ENCODE assay signal across 8 cellular contexts in genomic region chr13:51585234-51585672, GRCh38. TPM values are rescaled to one million over a fixed set of nuclear protein-coding genes. Genes with fewer than 3 reads are reported as not detected.
DNase-seq lines count a peak whose midpoint lies in the region; ATAC-seq, FAIRE-seq and TF ChIP-seq lines count a peak whose summit lies in the region.

No MANE protein-coding gene starts in this region.

- no peak overlapping the region for H4K8ac ChIP-seq in H9 (replicated peaks; ENCODE audit: insufficient read length, low read depth, low read length)

- no peak overlapping the region for H2BK15ac ChIP-seq in H9 (ENCODE audit: low read depth, low read length)

- no peak overlapping the region for H3K56ac ChIP-seq in H9 (ENCODE audit: insufficient read length, low read depth, low read length)

- peaks cover 19% of the 10 kb centered on the region for H3K79me2 ChIP-seq in H9 (ENCODE audit: insufficient read depth, low read length)

- H3K4me3 Mint-ChIP-seq in H9 = peak overlapping the region; percentile 84 to 94

- no peak overlapping the region for H2AK5ac ChIP-seq in H9 (ENCODE audit: insufficient read length, low read length)

- H3K4ac ChIP-seq in H9 (ENCODE audit: low read depth, low read length) = no peak overlapping the region

- TF ChIP-seq POLR2A in A549 (IDR thresholded peaks at IDR 0.05; ENCODE audit: low read length) (no peak), gastroesophageal sphincter (IDR thresholded peaks at IDR 0.05) (no peak), sigmoid colon (IDR thresholded peaks at IDR 0.05) (no peak)

- POLR2A ChIA-PET in A549 (lab: Yijun Ruan, JAX) = interaction anchor here (2.8 kb wide), 1 partner anchor 133 kb away, joined by 36 read pairs; the partner anchor contains the start of gene INTS6

- H3K27me3 Mint-ChIP-seq in H9 (ENCODE audit: low read depth) = peaks cover 4% of the 10 kb centered on the region; the same call in 1 of the 2 replicates

- no peak overlapping the region for H2BK12ac ChIP-seq in H9 (ENCODE audit: insufficient read length, low read depth, low read length)

- H3K18ac ChIP-seq in H9 (ENCODE audit: insufficient read length, low read depth, low read length) = no peak overlapping the region

- no peak overlapping the region for H2BK120ac ChIP-seq in H9 (ENCODE audit: low read depth, low read length, poor library complexity, severe bottlenecking)

- H3K23me2 ChIP-seq in H9 (ENCODE audit: insufficient read length, low read depth, low read length, poor library complexity, severe bottlenecking) = peaks cover 2% of the 10 kb centered on the region

- no peak overlapping the region for H2BK20ac ChIP-seq in H9 (ENCODE audit: low read depth, low read length, poor library complexity, severe bottlenecking)

- no peaks in the 10 kb centered on the region for H3K36me3 Mint-ChIP-seq in H9 (ENCODE audit: insufficient read depth in 1 of 3, low read depth in 3 of 3)

- peak overlapping the region; percentile 86 for H3K4me2 ChIP-seq in A549
- peak overlapping the region; percentile 79 for H3K4me2 ChIP-seq in H9 (ENCODE audit: insufficient read depth, insufficient read length, low read length)

- no peak overlapping the region for H3K23ac ChIP-seq in H9 (ENCODE audit: insufficient read length, low read depth, low read length)

- H3K9ac ChIP-seq in H9 (ENCODE audit: extremely low read depth, insufficient read length, low read length) = peak overlapping the region; percentile 60

- H3K27ac ChIP-seq in A549 (peak overlapping the region; percentile 93 to 95), H9 (ENCODE audit: insufficient read length, low read depth, low read length) (no peak overlapping the region), VCaP (peak overlapping the region; percentile 88), gastroesophageal sphincter (peak overlapping the region; percentile 41 to 96 (median 92)), sigmoid colon (peak overlapping the region; percentile 93 to 98 (median 94))

- no peaks in the 10 kb centered on the region for H3K9me3 ChIP-seq in A549
- H3K9me3 ChIP-seq in H9 (ENCODE audit: control insufficient read depth, low read depth, low read length) = no peaks in the 10 kb centered on the region
- no peaks in the 10 kb centered on the region for H3K9me3 ChIP-seq in gastroesophageal sphincter
- no peaks in the 10 kb centered on the region for H3K9me3 ChIP-seq in sigmoid colon

- H3K36me3 ChIP-seq in gastroesophageal sphincter (no peaks in the 10 kb centered on the region), sigmoid colon (no peaks in the 10 kb centered on the region)

- no peak overlapping the region for H3K14ac ChIP-seq in H9 (ENCODE audit: insufficient read depth, low read length)

- no peak for ATAC-seq in A549
- ATAC-seq in gastroesophageal sphincter = no peak
- no peak for ATAC-seq in HG03045 (IDR thresholded peaks at IDR 0.05; ENCODE audit: unreplicated experiment)
- ATAC-seq in GM18867 (IDR thresholded peaks at IDR 0.05; ENCODE audit: unreplicated experiment) = no peak

- no peak overlapping the region for H2BK5ac ChIP-seq in H9 (ENCODE audit: insufficient read length, low read length)

- DNase-seq in A549 (ENCODE audit: low read depth in 1 of 2, low spot score in 1 of 2) (no peak), H9 (no peak), sigmoid colon (no peak)
- DNase-seq in stimulated activated CD8-positive, alpha-beta memory T cell treated with anti-CD3 and anti-CD28 coated beads, Interleukin-4, amount 100 ng/mL, for 48 hours = no peak

- peaks cover 55 to 57% of the 10 kb centered on the region in 2 experiments for H3K4me1 Mint-ChIP-seq in H9

- H3K27ac Mint-ChIP-seq in H9 = peak overlapping the region in 1 of 3 experiments; percentile 32; a peak in 1 of 7 replicates

- H2AFZ ChIP-seq in H9 (ENCODE audit: low read length) = no peak overlapping the region

- no peaks in the 10 kb centered on the region for H3K27me3 ChIP-seq in H9 (ENCODE audit: insufficient read depth, low read length)
- no peaks in the 10 kb centered on the region for H3K27me3 ChIP-seq in gastroesophageal sphincter
- H3K27me3 ChIP-seq in sigmoid colon = no peaks in the 10 kb centered on the region

- WGBS in A549 (ENCODE audit: missing lambda C conversion rate) = 5% methylated on average over 8 of the region's 8 CpGs
- no CpG with 5 or more reads among the region's 8 CpGs for whole genome bisulfite sequencing in H9 (ENCODE audit: extremely low coverage, insufficient read length, low lambda C conversion rate)
- WGBS in gastroesophageal sphincter (ENCODE audit: low coverage in 1 of 2), 2 donors = 1 to 3% methylated on average over 8 of the region's 8 CpGs
- 4 to 5% methylated on average over 8 of the region's 8 CpGs for WGBS in sigmoid colon, 2 donors

- H3K79me1 ChIP-seq in H9 (ENCODE audit: insufficient read depth, low read depth, low read length, poor library complexity, severe bottlenecking) = no peaks in the 10 kb centered on the region

- H3K4me1 ChIP-seq in A549 (peaks cover 47% of the 10 kb centered on the region), H9 (ENCODE audit: insufficient read depth, low read length) (peaks cover 18% of the 10 kb centered on the region), gastroesophageal sphincter (peaks cover 0 to 46% (median 4%) of the 10 kb centered on the region in 3 donors), sigmoid colon (peaks cover 0 to 28% (median 22%) of the 10 kb centered on the region in 4 donors)

- no peak overlapping the region for H4K5ac ChIP-seq in H9 (ENCODE audit: insufficient read length, low read depth, low read length)

- CTCF ChIA-PET in A549 (lab: Yijun Ruan, JAX) = interaction anchor here (0.5 to 2.5 kb wide), 7 partner anchors 12 to 212 kb away, joined by 3 to 10 read pairs (median 4); partner anchors contain the start of gene INTS6

- intact Hi-C loops in sigmoid colon (cut with DNase I) = loop anchor here (2.0 to 10.0 kb wide), 2 partner anchors 218 to 1070 kb away; partner anchors contain the start of gene SUGT1

- H4K91ac ChIP-seq in H9 (ENCODE audit: insufficient read length, low read depth, low read length) = no peak overlapping the region

- no peak for TF ChIP-seq RAD21 in A549 (conservative IDR thresholded peaks at IDR 0.05 in 1 of 2, IDR thresholded peaks at IDR 0.05 in 1 of 2)

- no peak for FAIRE-seq in A549 (lab: Jason Lieb, UNC)

- H3K4me3 ChIP-seq in A549 (peak overlapping the region; percentile 89), gastroesophageal sphincter (peak overlapping the region; percentile 68 to 72), sigmoid colon (peak overlapping the region; percentile 80 to 91 (median 84))

- TF ChIP-seq EP300 in A549 (IDR thresholded peaks at IDR 0.05) (no peak), gastroesophageal sphincter (IDR thresholded peaks at IDR 0.05) (no peak), sigmoid colon (IDR thresholded peaks at IDR 0.05) (no peak)

- H3T11ph ChIP-seq in H9 (ENCODE audit: low read length) = no peak overlapping the region

- H3K9me3 Mint-ChIP-seq in H9 = no peaks in the 10 kb centered on the region; a peak in 1 of 5 replicates

- no peak for TF ChIP-seq CTCF in A549 (IDR thresholded peaks at IDR 0.05)
- no peak for TF ChIP-seq CTCF in H9 (conservative IDR thresholded peaks at IDR 0.05)
- TF ChIP-seq CTCF in VCaP (conservative IDR thresholded peaks at IDR 0.05) = no peak
- TF ChIP-seq CTCF in gastroesophageal sphincter (IDR thresholded peaks at IDR 0.05) = no peak
- TF ChIP-seq CTCF in sigmoid colon (IDR thresholded peaks at IDR 0.05) = no peak

- H4K20me1 ChIP-seq in H9 (ENCODE audit: control insufficient read depth, insufficient read depth, insufficient read length) = no peaks in the 10 kb centered on the region

TF ChIP-seq in A549, 52 proteins besides CTCF, POLR2A, EP300 and RAD21:
- no peak for TF ChIP-seq MYC (IDR thresholded peaks at IDR 0.05; ENCODE audit: borderline replicate concordance, low read length)
- TF ChIP-seq MAFK (IDR thresholded peaks at IDR 0.05; ENCODE audit: partially characterized antibody) = peak; percentile 71

RNA-seq across cellular contexts. Expression of gene WDFY2, which starts 1.0 kb away (rescaled TPM):
- polyA plus RNA-seq in A549 (2011; rRNA removed) (8.5 TPM in 2 replicates), A549 (2017; fragmentation: RNase III; extraction: RNeasy Plus Mini Kit Qiagen cat#74134 plus additional on column Dnase treatment) (5.2 to 6.6 TPM (median 6.3 TPM) in 3 replicates), sigmoid colon (1 to 10 TPM in 1 of 3 donors, under 1 TPM in 2; 0.60 to 2.7 (median 0.92) TPM)
- polyA plus RNA-seq in A549 (2012; cell fraction: cytosol; rRNA removed) = 2.4 and 2.8 TPM in 2 replicates
- polyA plus RNA-seq in A549 (2012; cell fraction: nucleus; rRNA removed) = 6.4 and 8.8 TPM in 2 replicates
- 12.6 and 16.8 TPM in 2 replicates for polyA minus RNA-seq in A549 (2011; rRNA and poly(A)+ RNA removed)
- total RNA-seq in H9 (2021) (22.7 and 26.4 TPM in 2 replicates), gastroesophageal sphincter (10 to 100 TPM in 2 of 4 donors, 1 to 10 TPM in 2; 5.2 to 11.5 (median 8.5) TPM), sigmoid colon (10 to 100 TPM in 2 of 4 donors, 1 to 10 TPM in 2; 7.3 to 18.3 (median 9.9) TPM)
